In the genomic region with DNA sequence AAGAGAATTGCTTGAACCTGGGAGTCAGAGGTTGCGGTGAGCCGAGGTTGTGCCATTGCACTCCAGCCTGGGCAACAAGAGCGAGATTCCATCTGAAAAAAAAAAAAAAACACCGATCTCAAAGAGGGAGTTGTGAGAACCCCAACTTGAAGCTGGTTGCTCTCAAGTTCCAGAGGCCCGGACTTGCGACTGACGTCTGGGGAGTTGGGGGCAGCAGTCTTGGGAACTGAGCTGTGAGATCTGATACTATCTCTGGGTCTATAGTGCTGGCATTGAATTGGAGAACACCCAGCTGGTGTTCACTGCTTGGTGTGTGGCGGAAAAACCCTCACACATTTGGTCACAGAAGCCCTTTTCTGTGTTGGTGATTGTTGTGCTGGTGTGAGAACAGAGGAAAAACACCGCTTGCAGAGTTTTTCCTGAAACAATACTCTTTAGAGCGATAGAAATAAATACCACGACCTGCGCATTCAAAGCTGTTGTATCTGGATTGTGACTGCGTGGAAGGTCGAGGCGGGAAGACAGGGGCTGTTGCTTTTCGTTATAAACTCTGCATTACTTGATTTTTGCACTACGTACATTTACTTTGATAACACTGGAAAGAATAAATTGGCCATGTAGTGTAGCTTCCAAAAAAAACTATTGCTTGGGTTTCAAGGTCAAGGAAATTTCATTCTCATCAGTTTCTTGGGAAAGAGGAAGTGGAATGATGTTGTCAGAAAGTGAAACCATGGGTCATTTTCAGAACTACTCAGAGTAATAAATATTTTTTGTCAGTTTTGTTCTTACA, we compare ENCODE assay signal across 13 cellular contexts. TPM values are rescaled to one million over a fixed set of nuclear protein-coding genes. Genes with fewer than 3 reads are reported as not detected.
DNase-seq lines count a peak whose midpoint lies in the region; ATAC-seq and TF ChIP-seq lines count a peak whose summit lies in the region.
"Had no signal": no experiment of that assay in that cellular context is flagged by ENCODE, and none has a peak within 500 bp of the region (broad histone marks: within the 10 kb centered on the region; RNA-seq: fewer than 3 reads in every experiment).

No MANE protein-coding gene starts in this region.

- H3K9me3 Mint-ChIP-seq in nephron progenitor cell, result no peaks in the 10 kb centered on the region
- H3K9me3 Mint-ChIP-seq: H9 had no signal

- no peak overlapping the region for H2BK12ac ChIP-seq in trophoblast cell (ENCODE audit: low read length)

- no peak overlapping the region for H4K8ac ChIP-seq in trophoblast cell (ENCODE audit: low read depth, low read length)

- no peak for TF ChIP-seq CTCF in OCI-LY7 (conservative IDR thresholded peaks at IDR 0.05; ENCODE audit: low read length)
- no peak for TF ChIP-seq CTCF in nephron progenitor cell (IDR thresholded peaks at IDR 0.05)
- no peak for TF ChIP-seq CTCF in ascending aorta (IDR thresholded peaks at IDR 0.05)

- peaks cover 42% of the 10 kb centered on the region for H3K36me3 Mint-ChIP-seq in nephron progenitor cell (ENCODE audit: low read depth)

- H3K14ac ChIP-seq in trophoblast cell (ENCODE audit: low read length), result no peak overlapping the region

- H4K20me1 ChIP-seq in OCI-LY7 (ENCODE audit: insufficient read depth, low read length), result no peaks in the 10 kb centered on the region

- peak overlapping the region; percentile 56 for H3K27ac ChIP-seq in OCI-LY7 (ENCODE audit: low read depth, low read length, poor library complexity, severe bottlenecking)
- no peak overlapping the region for H3K27ac ChIP-seq in trophoblast cell (ENCODE audit: low read depth, low read length)
- no peak overlapping the region for H3K27ac ChIP-seq in ascending aorta
- H3K27ac ChIP-seq: neutrophil had no signal

- H3K9ac ChIP-seq in trophoblast cell (ENCODE audit: low read length), result no peak overlapping the region

- H3K79me2 ChIP-seq in OCI-LY7 (ENCODE audit: insufficient read depth, low read depth, low read length) (no peaks in the 10 kb centered on the region), trophoblast cell (ENCODE audit: control insufficient read depth, insufficient read depth, low read length, poor library complexity) (no peaks in the 10 kb centered on the region)

- H3K4me1 Mint-ChIP-seq in nephron progenitor cell, result peaks cover 12% of the 10 kb centered on the region
- H3K4me1 Mint-ChIP-seq: H9 had no signal

- no peaks in the 10 kb centered on the region for H3K9me3 ChIP-seq in OCI-LY7 (ENCODE audit: low read length)
- H3K9me3 ChIP-seq in trophoblast cell (ENCODE audit: insufficient read depth, low read depth, low read length), result no peaks in the 10 kb centered on the region
- H3K9me3 ChIP-seq in ascending aorta, result no peaks in the 10 kb centered on the region
- H3K9me3 ChIP-seq: neutrophil had no signal

- H2BK5ac ChIP-seq in trophoblast cell (ENCODE audit: low read depth, low read length, poor library complexity), result no peak overlapping the region

- H2AFZ ChIP-seq in OCI-LY7 (ENCODE audit: low read length) (peak overlapping the region; percentile 89), trophoblast cell (ENCODE audit: insufficient read depth, low read length, poor library complexity) (no peak overlapping the region)

- BruUV-seq in OCI-LY7 (replicated peaks; lab: Mats Ljungman, UMichigan), result no TSS peak

- H3K9me2 ChIP-seq in OCI-LY7 (ENCODE audit: insufficient read depth, low read length), result no peaks in the 10 kb centered on the region

- H3K27me3 ChIP-seq in trophoblast cell (ENCODE audit: insufficient read depth, low read length), result no peaks in the 10 kb centered on the region
- H3K27me3 ChIP-seq in ascending aorta, result no peaks in the 10 kb centered on the region
- H3K27me3 ChIP-seq: neutrophil had no signal

- H3K23ac ChIP-seq in trophoblast cell (ENCODE audit: low read length), result no peak overlapping the region

- no peak overlapping the region for H2BK120ac ChIP-seq in trophoblast cell (ENCODE audit: insufficient read depth, low read length, poor library complexity)

- intact Hi-C loops in OCI-LY7 (cut with micrococcal nuclease; ENCODE audit: unreplicated experiment) (no loop called here), ascending aorta (cut with DNase I) (no loop called here)

- H3K4me2 ChIP-seq in OCI-LY7 (ENCODE audit: low read length), result peak overlapping the region; percentile 63
- H3K4me2 ChIP-seq in trophoblast cell (ENCODE audit: low read length), result no peak overlapping the region

- no CpG with 5 or more reads among the region's 17 CpGs for WGBS in trophoblast cell (ENCODE audit: extremely low coverage, insufficient coverage, insufficient read length)

- H4K91ac ChIP-seq in trophoblast cell (ENCODE audit: low read depth, low read length), result no peak overlapping the region

- H3K27me3 Mint-ChIP-seq in nephron progenitor cell (ENCODE audit: low read depth, poor library complexity), result peaks cover 3% of the 10 kb centered on the region

- H4K12ac ChIP-seq in trophoblast cell (ENCODE audit: low read depth, low read length), result no peak overlapping the region

- H3K79me1 ChIP-seq in trophoblast cell (ENCODE audit: low read length), result no peaks in the 10 kb centered on the region

- H3K36me3 ChIP-seq in OCI-LY7 (ENCODE audit: insufficient read depth, low read length), result no peaks in the 10 kb centered on the region
- H3K36me3 ChIP-seq in trophoblast cell (ENCODE audit: control insufficient read depth in 1 of 2, insufficient read depth in 2 of 2, low read length in 2 of 2), result no peaks in the 10 kb centered on the region
- H3K36me3 ChIP-seq in ascending aorta, result peaks cover 9 to 26% of the 10 kb centered on the region in 2 donors
- H3K36me3 ChIP-seq: neutrophil had no signal

- no peak overlapping the region for H3K4ac ChIP-seq in trophoblast cell (ENCODE audit: low read depth, low read length)

- H3K27ac Mint-ChIP-seq in nephron progenitor cell, result peak overlapping the region; percentile 89

- H3K18ac ChIP-seq in trophoblast cell (ENCODE audit: low read length), result no peak overlapping the region

- H2AK5ac ChIP-seq in trophoblast cell (ENCODE audit: low read length), result no peak overlapping the region

- H3K4me1 ChIP-seq in OCI-LY7 (ENCODE audit: insufficient read depth, low read length, poor library complexity, severe bottlenecking) (peaks cover 90% of the 10 kb centered on the region), trophoblast cell (ENCODE audit: control insufficient read depth in 1 of 2, insufficient read depth in 2 of 2, low read length in 2 of 2) (peaks cover 5% of the 10 kb centered on the region in 2 experiments), ascending aorta (no peaks in the 10 kb centered on the region)

- CTCF ChIA-PET in OCI-LY7 (lab: Charles Lee; ENCODE audit: unreplicated experiment), result no interaction called here

- DNase-seq in OCI-LY7 (ENCODE audit: low spot score), result no peak
- DNase-seq in nephron progenitor cell, result no peak
- no peak for DNase-seq in HK-2 (ENCODE audit: unreplicated experiment)
- no peak for DNase-seq in NCI-H748 treated with DMSO at 0.1 percent for 48 hours (lab: John Stamatoyannopoulos, UW)
- no peak for DNase-seq in trophoblast cell
- no peak for DNase-seq in ascending aorta (ENCODE audit: low spot score in 2 of 2)
- DNase-seq: Calu3, H9, NCI-H1105 had no signal

- peak; percentile 59 for TF ChIP-seq POLR2A in GM18505 (IDR thresholded peaks at IDR 0.05; ENCODE audit: borderline replicate concordance, extremely low read depth, insufficient read depth, insufficient read length)

- ATAC-seq in GM18505 (IDR thresholded peaks at IDR 0.05; ENCODE audit: unreplicated experiment) (peak; percentile 38), GM21825 (IDR thresholded peaks at IDR 0.05; ENCODE audit: unreplicated experiment) (peak; percentile 34)

- POLR2A ChIA-PET in OCI-LY7 (lab: Charles Lee), result interaction anchor here (0.7 to 5.4 kb wide), 2 partner anchors 14 to 1217 kb away, joined by 4 to 36 read pairs; no protein-coding TSS in a partner anchor

- H3K4me3 ChIP-seq in OCI-LY7 (ENCODE audit: low read depth, low read length, poor library complexity, severe bottlenecking), result peak overlapping the region; percentile 17
- no peak overlapping the region for H3K4me3 ChIP-seq in trophoblast cell (ENCODE audit: low read depth, low read length)
- no peak overlapping the region for H3K4me3 ChIP-seq in ascending aorta

- no peak overlapping the region for H3K4me3 Mint-ChIP-seq in nephron progenitor cell
- H3K4me3 Mint-ChIP-seq: H9 had no signal

RNA-seq across cellular contexts. Expression of gene SCIMP, which starts 8.8 kb away (rescaled TPM):
- total RNA-seq in OCI-LY7 (2014; rRNA removed; shearing (Covaris generic)), result 0.88 and 3.0 TPM in 2 replicates
- total RNA-seq in OCI-LY7 (2022) (0.27 and 0.72 TPM in 2 replicates), ascending aorta (0.21 TPM)
- not detected in 2 replicates for polyA plus RNA-seq in trophoblast cell (2013)
- total RNA-seq: Calu3, H9, kidney epithelial cell had no signal

RNA-seq across cellular contexts. Expression of gene ZNF594, which starts 34.2 kb away (rescaled TPM):
- total RNA-seq in OCI-LY7 (2014; rRNA removed; shearing (Covaris generic)), result 42.5 and 43.4 TPM in 2 replicates
- total RNA-seq in OCI-LY7 (2022) (32.1 and 35.2 TPM in 2 replicates), ascending aorta (0.21 TPM)
- polyA plus RNA-seq in trophoblast cell (2013), result 2.3 and 2.5 TPM in 2 replicates

RNA-seq across cellular contexts. Expression of gene RABEP1, which starts 56.2 kb away (rescaled TPM):
- 53.2 and 58.6 TPM in 2 replicates for total RNA-seq in OCI-LY7 (2014; rRNA removed; shearing (Covaris generic))
- total RNA-seq in OCI-LY7 (2022), result 60.8 and 70.9 TPM in 2 replicates
- polyA plus RNA-seq in trophoblast cell (2013), result 27.1 and 27.4 TPM in 2 replicates
- 9.3 TPM for total RNA-seq in ascending aorta

Comparison
In these comparisons a context has a peak if more than half of its experiments do, and no peak if none do; other contexts are left out.
1. RNA of gene ZNF594, which starts 34.2 kb away (total RNA-seq): 32.1 to 43.4 TPM in OCI-LY7; 0.21 TPM in ascending aorta (single experiment); every median in the first group is over 10 times any median in the second.